ENCODE assay signal across 24 cellular contexts in genomic region chr2:68104111-68104835, GRCh38. TPM values are rescaled to one million over a fixed set of nuclear protein-coding genes. Genes with fewer than 3 reads are reported as not detected.
"Had no signal": no experiment of that assay in that cellular context is flagged by ENCODE, and none has a peak within 500 bp of the region (broad histone marks: within the 10 kb centered on the region; RNA-seq: fewer than 3 reads in every experiment).

No MANE protein-coding gene starts in this region.

- H3K4me3 ChIP-seq: ascending aorta, cardiac muscle cell, SJCRH30, SK-N-MC had no signal

- DNase-seq: activated CD4-positive, alpha-beta T cell treated with anti-CD3 and anti-CD28 coated beads for 1 hour; activated CD4-positive, alpha-beta T cell treated with anti-CD3 and anti-CD28 coated beads for 48 hours; activated CD4-positive, alpha-beta T cell treated with anti-CD3 and anti-CD28 coated beads, Interleukin-2, amount 50 U/mL, for 48 hours; activated CD4-positive, CD25-positive, alpha-beta regulatory T cell; activated CD8-positive, alpha-beta T cell treated with anti-CD3 and anti-CD28 coated beads, Interleukin-2, amount 10 ng/mL, durations not matched to agents 7 days and 5 days; activated gamma-delta T cell; activated naive CD4-positive, alpha-beta T cell treated with Interleukin-2 at 50 U/mL for 16 hours; activated naive CD8-positive, alpha-beta T cell treated with anti-CD3 and anti-CD28 coated beads, Interleukin-2, amount 10 ng/mL, durations not matched to agents 7 days and 5 days; activated T-cell treated with anti-CD3 and anti-CD28 coated beads, Interleukin-2, amount 50 U/mL, for 24 hours; amygdala; NCI-H1105; NCI-H1417 treated with DMSO at 0.1 percent for 48 hours; NCI-H2029; NCI-H226; NCI-H524 treated with DMSO at 0.1 percent for 48 hours; NCI-H748 treated with DMSO at 0.1 percent for 48 hours; SHP77; SJCRH30; T1000; WERI-Rb-1 had no signal

- H3K27ac ChIP-seq: ascending aorta, cardiac muscle cell, SJCRH30, SK-N-MC, WERI-Rb-1 had no signal

- H3K27me3 ChIP-seq: ascending aorta, cardiac muscle cell, SJCRH30 had no signal

- H3K36me3 ChIP-seq: ascending aorta, cardiac muscle cell, SJCRH30, WERI-Rb-1 had no signal

- H3K4me1 ChIP-seq: ascending aorta, SJCRH30 had no signal

- ATAC-seq: activated CD8-positive, alpha-beta T cell treated with anti-CD3 and anti-CD28 coated beads, Interleukin-2, amount 10 ng/mL, durations not matched to agents 7 days and 5 days; Panc1 had no signal

- H3K9me3 ChIP-seq: ascending aorta, SJCRH30 had no signal

RNA-seq across cellular contexts. Expression of gene C1D, which starts 41.5 kb away (rescaled TPM):
- total RNA-seq: ascending aorta had no signal
